In genomic region chr15:98823012-98823458, GRCh38 we compare ENCODE assay signal across 9 cellular contexts.
DNase-seq lines count a peak whose midpoint lies in the region; ATAC-seq and TF ChIP-seq lines count a peak whose summit lies in the region.
"Had no signal": no experiment of that assay in that cellular context is flagged by ENCODE, and none has a peak within 500 bp of the region (broad histone marks: within the 10 kb centered on the region; RNA-seq: fewer than 3 reads in every experiment).

No MANE protein-coding gene starts in this region.

- intact Hi-C loops in MCF 10A (cut with micrococcal nuclease), result no loop called here
- intact Hi-C loops in breast epithelium (cut with DNase I; ENCODE audit: low total_unique reads), result no loop called here
- intact Hi-C loops in aorta (cut with DNase I), result no loop called here

- peak overlapping the region; percentile 51 for H3K9ac ChIP-seq in iPS-18a (ENCODE audit: low read length)

- H3K4me3 Mint-ChIP-seq in MCF 10A (ENCODE audit: unreplicated experiment), result no peak overlapping the region
- H3K4me3 Mint-ChIP-seq: CD8-positive, alpha-beta memory T cell had no signal

- no peak for TF ChIP-seq POLR2A in breast epithelium (IDR thresholded peaks at IDR 0.05)

- peak; percentile 28 for DNase-seq in MCF 10A (ENCODE audit: unreplicated experiment)
- DNase-seq in breast epithelium (ENCODE audit: low spot score in 2 of 2), result no peak
- peak; percentile 31 to 60 for DNase-seq in SJCRH30
- DNase-seq in aorta, result no peak
- no peak for DNase-seq in stimulated activated CD4-positive, alpha-beta T cell treated with anti-CD3 and anti-CD28 coated beads, Interleukin-4, amount 100 ng/mL, for 24 hours
- no peak for DNase-seq in activated T-cell treated with anti-CD3 and anti-CD28 coated beads, Interleukin-2, amount 50 U/mL, for 48 hours
- DNase-seq: CD8-positive, alpha-beta memory T cell had no signal

- H3K27me3 ChIP-seq in breast epithelium, result no peaks in the 10 kb centered on the region
- H3K27me3 ChIP-seq in SJCRH30, result no peaks in the 10 kb centered on the region
- no peaks in the 10 kb centered on the region for H3K27me3 ChIP-seq in iPS-18a (ENCODE audit: control insufficient read depth, insufficient read depth, low read length)
- no peaks in the 10 kb centered on the region for H3K27me3 ChIP-seq in aorta (ENCODE audit: control insufficient read depth in 1 of 2, insufficient read depth in 2 of 2, low read length in 1 of 2)

- BruUV-seq in MCF 10A (replicated peaks; lab: Mats Ljungman, UMichigan), result no TSS peak

- peaks cover 10 to 20% of the 10 kb centered on the region in 2 donors for H3K9me3 ChIP-seq in breast epithelium
- peaks cover 2% of the 10 kb centered on the region; the same call in 1 of the 2 replicates for H3K9me3 ChIP-seq in SJCRH30 (replicated peaks)
- H3K9me3 ChIP-seq in iPS-18a (ENCODE audit: control insufficient read depth, low read depth, low read length), result no peaks in the 10 kb centered on the region
- H3K9me3 ChIP-seq in aorta (ENCODE audit: control insufficient read depth, low read length), result peaks cover 1% of the 10 kb centered on the region

- TF ChIP-seq CTCF in MCF 10A (IDR thresholded peaks at IDR 0.05; ENCODE audit: unreplicated experiment), result no peak
- TF ChIP-seq CTCF in breast epithelium (IDR thresholded peaks at IDR 0.05), result no peak

- POLR2A ChIA-PET in MCF 10A (lab: Yijun Ruan, JAX), result interaction anchor here (0.6 to 0.7 kb wide), 2 partner anchors 35 to 108 kb away, joined by 3 read pairs; no protein-coding TSS in a partner anchor

- 20 to 22% methylated on average over 2 of the region's 2 CpGs for WGBS in aorta, 2 donors

- H3K4me3 ChIP-seq in breast epithelium, result no peak overlapping the region
- H3K4me3 ChIP-seq in SJCRH30, result no peak overlapping the region
- H3K4me3 ChIP-seq in iPS-18a (ENCODE audit: low read length), result peak overlapping the region; percentile 32
- H3K4me3 ChIP-seq in aorta (ENCODE audit: low read length in 2 of 2), result no peak overlapping the region

- H3K36me3 ChIP-seq in breast epithelium (no peaks in the 10 kb centered on the region), SJCRH30 (no peaks in the 10 kb centered on the region), iPS-18a (ENCODE audit: control insufficient read depth, low read depth, low read length) (no peaks in the 10 kb centered on the region), aorta (ENCODE audit: control insufficient read depth in 1 of 2, insufficient read depth in 2 of 2, low read length in 1 of 2) (peaks cover 0 to 4% of the 10 kb centered on the region in 2 donors)

- H3K4me1 ChIP-seq in breast epithelium, result no peaks in the 10 kb centered on the region
- H3K4me1 ChIP-seq in SJCRH30, result peaks cover 4% of the 10 kb centered on the region; the same call in 1 of the 2 replicates
- peaks cover 67% of the 10 kb centered on the region for H3K4me1 ChIP-seq in iPS-18a (ENCODE audit: control insufficient read depth, low read depth, low read length)
- H3K4me1 ChIP-seq in aorta (ENCODE audit: control insufficient read depth in 1 of 2, insufficient read depth in 2 of 2, low read length in 2 of 2), result peaks cover 3% of the 10 kb centered on the region in 2 donors

- H3K27ac ChIP-seq in breast epithelium (no peak overlapping the region), SJCRH30 (no peak overlapping the region), iPS-18a (ENCODE audit: low read length) (peak overlapping the region; percentile 84), aorta (ENCODE audit: low read depth in 1 of 2, low read length in 2 of 2) (peak overlapping the region; percentile 43 to 59)

- peak; percentile 33 for ATAC-seq in aorta (ENCODE audit: low FRiP score)
- no peak for ATAC-seq in HG02759 (IDR thresholded peaks at IDR 0.05; ENCODE audit: unreplicated experiment)

- H3K9me3 Mint-ChIP-seq in MCF 10A (ENCODE audit: unreplicated experiment), result no peaks in the 10 kb centered on the region

- no peaks in the 10 kb centered on the region for H3K27me3 Mint-ChIP-seq in MCF 10A (ENCODE audit: insufficient read depth, unreplicated experiment)

- peaks cover 7% of the 10 kb centered on the region for H3K36me3 Mint-ChIP-seq in MCF 10A (ENCODE audit: insufficient read depth, unreplicated experiment)

- peaks cover 8% of the 10 kb centered on the region for H3K4me1 Mint-ChIP-seq in MCF 10A (ENCODE audit: insufficient read depth, unreplicated experiment)
- H3K4me1 Mint-ChIP-seq: CD8-positive, alpha-beta memory T cell had no signal

- H3K27ac Mint-ChIP-seq in MCF 10A (ENCODE audit: low read depth, unreplicated experiment), result no peak overlapping the region
- H3K27ac Mint-ChIP-seq: CD8-positive, alpha-beta memory T cell had no signal

- CTCF ChIA-PET in MCF 10A (lab: Yijun Ruan, JAX), result no interaction called here

Comparison
In these comparisons a context has a peak if more than half of its experiments do, and no peak if none do; other contexts are left out.
1. DNase-seq: peak in MCF 10A (single experiment) and SJCRH30 (2 of 2); none in breast epithelium (0 of 2), aorta (0 of 2), stimulated activated CD4-positive, alpha-beta T cell treated with anti-CD3 and anti-CD28 coated beads, Interleukin-4, amount 100 ng/mL, for 24 hours (single experiment) and activated T-cell treated with anti-CD3 and anti-CD28 coated beads, Interleukin-2, amount 50 U/mL, for 48 hours (0 of 2).
2. H3K27ac ChIP-seq: peak in iPS-18a (single experiment) and aorta (2 of 2); none in breast epithelium (0 of 2) and SJCRH30 (single experiment).